ENCODE assay signal across 18 cellular contexts in the genomic region with DNA sequence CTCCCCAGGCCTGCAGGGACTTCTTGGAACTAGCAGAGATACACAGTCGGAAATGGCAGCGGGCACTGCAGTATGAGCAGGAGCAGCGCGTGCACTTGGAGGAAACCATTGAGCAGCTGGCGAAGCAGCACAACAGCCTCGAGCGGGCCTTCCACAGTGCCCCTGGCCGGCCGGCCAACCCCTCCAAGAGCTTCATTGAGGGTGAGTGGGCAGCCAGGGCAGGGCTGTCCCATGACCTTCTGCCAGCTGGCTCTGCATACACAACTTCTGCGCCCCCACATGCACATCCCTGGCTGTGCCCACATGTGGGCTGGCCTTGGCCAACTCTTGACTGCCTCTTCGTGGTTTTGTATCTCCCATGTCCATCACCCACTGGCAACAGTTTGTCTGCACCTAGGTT.
"Had no signal": no experiment of that assay in that cellular context is flagged by ENCODE, and none has a peak within 500 bp of the region (broad histone marks: within the 10 kb centered on the region; RNA-seq: fewer than 3 reads in every experiment).

No MANE protein-coding gene starts in this region.

- H3K27me3 ChIP-seq: brain microvascular endothelial cell, gastrocnemius medialis had no signal

- H3K4me3 ChIP-seq: coronary artery, gastrocnemius medialis, lower lobe of right lung, skin epidermis had no signal

- H3K36me3 ChIP-seq: brain microvascular endothelial cell had no signal

- H3K27ac ChIP-seq: brain microvascular endothelial cell, coronary artery, gastrocnemius medialis, lower lobe of right lung, skin epidermis, WERI-Rb-1 had no signal

- DNase-seq: activated CD4-positive, alpha-beta T cell treated with anti-CD3 and anti-CD28 coated beads for 1 hour; activated CD4-positive, alpha-beta T cell treated with anti-CD3 and anti-CD28 coated beads, Interleukin-2, amount 50 U/mL, for 4 hours; activated naive CD4-positive, alpha-beta T cell treated with anti-CD3 and anti-CD28 coated beads for 36 hours; brain microvascular endothelial cell; effector CD4-positive, alpha-beta T cell; gastrocnemius medialis; lower lobe of right lung; nucleus accumbens; retina; stimulated activated CD4-positive, alpha-beta T cell treated with anti-CD3 and anti-CD28 coated beads, Interleukin-15, amount 100 ng/mL, for 24 hours; stimulated activated CD4-positive, alpha-beta T cell treated with anti-CD3 and anti-CD28 coated beads, Interleukin-2, amount 100 ng/mL, for 48 hours; stimulated activated naive CD8-positive, alpha-beta T cell treated with anti-CD3 and anti-CD28 coated beads, Interleukin-15, amount 100 ng/mL, for 72 hours; SW 1271; T-helper 2 cell; WERI-Rb-1 had no signal

- ATAC-seq: esophagus mucosa; gastrocnemius medialis; lower lobe of right lung; stimulated activated naive CD8-positive, alpha-beta T cell treated with anti-CD3 and anti-CD28 coated beads, Interleukin-15, amount 100 ng/mL, for 72 hours had no signal

- H3K4me1 ChIP-seq: gastrocnemius medialis, lower lobe of right lung had no signal

- H3K9me3 ChIP-seq: gastrocnemius medialis, lower lobe of right lung had no signal
